8 cellular contexts compared by ENCODE assay signal in the genomic region with DNA sequence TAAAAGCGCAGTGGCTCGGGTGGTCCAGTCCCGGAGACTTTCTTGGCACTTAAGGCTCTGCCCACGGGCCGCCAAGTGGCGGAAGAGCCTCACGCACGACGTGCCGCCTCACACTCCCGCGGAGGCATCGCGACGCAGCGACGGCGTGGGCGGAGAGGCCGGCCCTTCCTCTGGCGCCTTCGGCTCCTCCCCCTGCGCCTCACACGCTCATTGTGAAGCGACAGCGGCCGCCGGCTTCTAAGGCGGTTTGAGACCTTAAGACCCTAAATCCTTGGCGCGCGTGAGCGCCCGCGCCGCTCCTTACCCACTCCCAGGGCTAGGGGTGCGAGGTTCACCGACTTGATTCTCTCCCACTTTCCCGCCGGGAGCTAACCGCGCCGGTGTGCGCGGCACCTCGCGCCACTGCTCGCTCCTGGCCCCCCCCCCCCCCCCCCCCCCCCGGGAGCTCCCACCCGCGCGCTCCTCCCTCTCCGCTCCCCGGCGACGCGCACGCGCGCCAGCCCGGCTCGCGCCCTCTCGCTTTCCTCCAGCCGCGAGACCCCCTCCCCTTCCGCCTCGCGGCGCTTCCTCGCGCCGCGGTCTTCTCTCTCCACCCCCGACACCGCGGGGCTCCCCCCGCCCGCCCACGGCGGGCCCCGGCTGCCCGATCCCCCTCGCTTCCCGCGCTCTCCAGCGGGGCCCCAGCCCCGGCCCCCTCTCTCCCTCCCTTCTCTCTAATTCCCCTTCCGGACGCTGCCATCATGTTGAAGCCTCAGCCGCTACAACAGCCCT. TPM values are rescaled to one million over a fixed set of nuclear protein-coding genes. Genes with fewer than 3 reads are reported as not detected.
DNase-seq lines count a peak whose midpoint lies in the region; ATAC-seq and TF ChIP-seq lines count a peak whose summit lies in the region.

A gene with protein sequence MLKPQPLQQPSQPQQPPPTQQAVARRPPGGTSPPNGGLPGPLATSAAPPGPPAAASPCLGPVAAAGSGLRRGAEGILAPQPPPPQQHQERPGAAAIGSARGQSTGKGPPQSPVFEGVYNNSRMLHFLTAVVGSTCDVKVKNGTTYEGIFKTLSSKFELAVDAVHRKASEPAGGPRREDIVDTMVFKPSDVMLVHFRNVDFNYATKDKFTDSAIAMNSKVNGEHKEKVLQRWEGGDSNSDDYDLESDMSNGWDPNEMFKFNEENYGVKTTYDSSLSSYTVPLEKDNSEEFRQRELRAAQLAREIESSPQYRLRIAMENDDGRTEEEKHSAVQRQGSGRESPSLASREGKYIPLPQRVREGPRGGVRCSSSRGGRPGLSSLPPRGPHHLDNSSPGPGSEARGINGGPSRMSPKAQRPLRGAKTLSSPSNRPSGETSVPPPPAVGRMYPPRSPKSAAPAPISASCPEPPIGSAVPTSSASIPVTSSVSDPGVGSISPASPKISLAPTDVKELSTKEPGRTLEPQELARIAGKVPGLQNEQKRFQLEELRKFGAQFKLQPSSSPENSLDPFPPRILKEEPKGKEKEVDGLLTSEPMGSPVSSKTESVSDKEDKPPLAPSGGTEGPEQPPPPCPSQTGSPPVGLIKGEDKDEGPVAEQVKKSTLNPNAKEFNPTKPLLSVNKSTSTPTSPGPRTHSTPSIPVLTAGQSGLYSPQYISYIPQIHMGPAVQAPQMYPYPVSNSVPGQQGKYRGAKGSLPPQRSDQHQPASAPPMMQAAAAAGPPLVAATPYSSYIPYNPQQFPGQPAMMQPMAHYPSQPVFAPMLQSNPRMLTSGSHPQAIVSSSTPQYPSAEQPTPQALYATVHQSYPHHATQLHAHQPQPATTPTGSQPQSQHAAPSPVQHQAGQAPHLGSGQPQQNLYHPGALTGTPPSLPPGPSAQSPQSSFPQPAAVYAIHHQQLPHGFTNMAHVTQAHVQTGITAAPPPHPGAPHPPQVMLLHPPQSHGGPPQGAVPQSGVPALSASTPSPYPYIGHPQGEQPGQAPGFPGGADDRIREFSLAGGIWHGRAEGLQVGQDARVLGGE (plus strand): TSS at position 480 of the 771 bp plus-strand sequence. CDS start 261 bp downstream, at position 741.

- peak within 1 kb of the TSS; percentile 93 for H3K4me2 ChIP-seq in BLaER1

- peak within 1 kb of the TSS; percentile 99 for H3K4me3 Mint-ChIP-seq in activated CD4-positive, alpha-beta memory T cell treated with anti-CD3 and anti-CD28 coated beads, Interleukin-2, amount 10 ng/mL, durations not matched to agents 7 days and 5 days

- H3K4me3 ChIP-seq in BLaER1 (peak within 1 kb of the TSS; percentile 100), duodenal mucosa (ENCODE audit: low read depth in 1 of 2, low read length in 2 of 2) (peak within 1 kb of the TSS; percentile 87 to 94), lower leg skin (ENCODE audit: low read depth, poor library complexity, severe bottlenecking) (peak within 1 kb of the TSS; percentile 100)

- H4K20me1 ChIP-seq in BLaER1, result peaks cover 35% of the 10 kb centered on the region

- H3K27me3 ChIP-seq in BLaER1 (no peaks in the 10 kb centered on the region), duodenal mucosa (ENCODE audit: control insufficient read depth in 1 of 2, insufficient read depth in 2 of 2, low read length in 2 of 2) (no peaks in the 10 kb centered on the region)

- CTCF ChIA-PET in activated CD4-positive, alpha-beta memory T cell treated with anti-CD3 and anti-CD28 coated beads, Interleukin-2, amount 10 ng/mL, durations not matched to agents 7 days and 5 days (lab: Charles Lee), result interaction anchor here (0.9 to 2.7 kb wide), 4 partner anchors 42 to 151 kb away, joined by 3 to 18 read pairs (median 4); a partner anchor contains a TSS

- no peak for TF ChIP-seq POLR2A in lower leg skin (IDR thresholded peaks at IDR 0.05)

- H3K9ac ChIP-seq in BLaER1 (peak within 1 kb of the TSS; percentile 100), duodenal mucosa (ENCODE audit: low read depth in 1 of 2, low read length in 2 of 2) (peak within 1 kb of the TSS; percentile 93 to 95)

- no peaks in the 10 kb centered on the region for H3K9me3 Mint-ChIP-seq in activated CD4-positive, alpha-beta memory T cell treated with anti-CD3 and anti-CD28 coated beads, Interleukin-2, amount 10 ng/mL, durations not matched to agents 7 days and 5 days

- TF ChIP-seq CTCF in lower leg skin (IDR thresholded peaks at IDR 0.05), result peak in 1 of 3 donors; percentile 34

- peak; percentile 96 for DNase-seq in NCI-H82 (lab: John Stamatoyannopoulos, UW)
- peak; percentile 94 for DNase-seq in activated CD4-positive, alpha-beta memory T cell treated with anti-CD3 and anti-CD28 coated beads, Interleukin-2, amount 10 ng/mL, durations not matched to agents 7 days and 5 days
- DNase-seq in lower leg skin (ENCODE audit: low spot score in 2 of 2), result peak; percentile 90 to 98
- peak; percentile 94 to 97 for DNase-seq in stimulated activated CD4-positive, alpha-beta T cell treated with anti-CD3 and anti-CD28 coated beads, Interleukin-4, amount 100 ng/mL, for 4 hours

- peak within 1 kb of the TSS; percentile 99 for H3K27ac Mint-ChIP-seq in activated CD4-positive, alpha-beta memory T cell treated with anti-CD3 and anti-CD28 coated beads, Interleukin-2, amount 10 ng/mL, durations not matched to agents 7 days and 5 days

- no peaks in the 10 kb centered on the region for H3K27me3 Mint-ChIP-seq in activated CD4-positive, alpha-beta memory T cell treated with anti-CD3 and anti-CD28 coated beads, Interleukin-2, amount 10 ng/mL, durations not matched to agents 7 days and 5 days

- no peaks in the 10 kb centered on the region for H3K9me3 ChIP-seq in BLaER1
- H3K9me3 ChIP-seq in duodenal mucosa (ENCODE audit: control insufficient read depth in 1 of 2, low read length in 2 of 2), result no peaks in the 10 kb centered on the region

- intact Hi-C loops in lower leg skin (cut with DNase I; ENCODE audit: low total_unique reads), result no loop called here

- H3K36me3 ChIP-seq in BLaER1 (peaks cover 46% of the 10 kb centered on the region), duodenal mucosa (ENCODE audit: control insufficient read depth in 1 of 2, insufficient read depth in 2 of 2, low read length in 2 of 2) (peaks cover 25 to 28% of the 10 kb centered on the region in 2 donors)

- POLR2A ChIA-PET in activated CD4-positive, alpha-beta memory T cell treated with anti-CD3 and anti-CD28 coated beads, Interleukin-2, amount 10 ng/mL, durations not matched to agents 7 days and 5 days (lab: Charles Lee), result interaction anchor here (0.7 to 4.2 kb wide), 24 partner anchors 8 to 331 kb away, joined by 3 to 77 read pairs (median 5); a partner anchor contains a TSS

- peaks cover 49% of the 10 kb centered on the region for H3K36me3 Mint-ChIP-seq in activated CD4-positive, alpha-beta memory T cell treated with anti-CD3 and anti-CD28 coated beads, Interleukin-2, amount 10 ng/mL, durations not matched to agents 7 days and 5 days (ENCODE audit: low read depth)

- WGBS in lower leg skin, 2 donors, result 1 to 3% methylated on average over 19 to 33 of the region's 91 CpGs

- H3K27ac ChIP-seq in BLaER1, result peak within 1 kb of the TSS; percentile 100
- H3K27ac ChIP-seq in duodenal mucosa (ENCODE audit: low read depth, low read length), result peak within 1 kb of the TSS; percentile 96

- H3K4me1 ChIP-seq in BLaER1 (peaks cover 25% of the 10 kb centered on the region), duodenal mucosa (ENCODE audit: control insufficient read depth in 1 of 2, insufficient read depth in 2 of 2, low read length in 2 of 2) (peaks cover 3 to 34% of the 10 kb centered on the region in 2 donors)

- H3K4me1 Mint-ChIP-seq in activated CD4-positive, alpha-beta memory T cell treated with anti-CD3 and anti-CD28 coated beads, Interleukin-2, amount 10 ng/mL, durations not matched to agents 7 days and 5 days, result peaks cover 51% of the 10 kb centered on the region

- peak; percentile 36 for ATAC-seq in GM19351 (IDR thresholded peaks at IDR 0.05; ENCODE audit: unreplicated experiment)
- ATAC-seq in HG03558 (IDR thresholded peaks at IDR 0.05; ENCODE audit: extremely low read depth, unreplicated experiment), result peak; percentile 24

RNA-seq across cellular contexts. Expression of the gene that starts here (rescaled TPM):
- 100 to 1,000 TPM; 255 to 267 TPM for total RNA-seq in activated CD4-positive, alpha-beta memory T cell treated with anti-CD3 and anti-CD28 coated beads, Interleukin-2, amount 10 ng/mL, durations not matched to agents 7 days and 5 days
- total RNA-seq in lower leg skin, result 100 to 1,000 TPM in 1 of 4 donors, 10 to 100 TPM in 3; 54.8 to 152 (median 66.5) TPM

Comparison
In these comparisons a context has a peak if more than half of its experiments do, and no peak if none do; other contexts are left out.
1. Peak in every context shown above with its lines: DNase-seq, ATAC-seq, H3K4me3 ChIP-seq and H3K27ac ChIP-seq.